11 cellular contexts compared by ENCODE assay signal in the genomic region with DNA sequence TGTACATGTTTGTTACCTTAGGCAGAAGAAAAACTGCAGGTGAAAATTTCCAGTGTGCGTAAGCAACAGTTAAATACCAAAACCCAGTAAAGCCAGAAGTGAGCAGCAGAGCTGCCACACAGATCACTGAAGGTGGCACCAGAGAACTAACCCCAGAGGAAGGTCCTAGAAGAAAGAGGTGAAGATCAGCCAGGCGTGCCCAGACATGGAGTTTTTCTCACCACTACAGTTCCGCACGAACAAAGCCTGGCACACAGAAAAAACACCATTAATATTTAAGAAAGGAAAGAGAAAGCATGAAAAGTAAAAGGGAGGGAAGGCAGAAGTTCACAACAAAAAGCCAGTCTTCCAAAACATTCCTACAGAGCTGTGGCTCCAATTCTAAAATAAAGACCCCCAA.
DNase-seq lines count a peak whose midpoint lies in the region; ATAC-seq, FAIRE-seq and TF ChIP-seq lines count a peak whose summit lies in the region.
"Had no signal": no experiment of that assay in that cellular context is flagged by ENCODE, and none has a peak within 500 bp of the region (broad histone marks: within the 10 kb centered on the region; RNA-seq: fewer than 3 reads in every experiment).

No MANE protein-coding gene starts in this region.

- H3K4me3 ChIP-seq in epithelial cell of esophagus (ENCODE audit: low read length) (no peak overlapping the region), body of pancreas (no peak overlapping the region)
- H3K4me3 ChIP-seq: transverse colon had no signal

- peaks cover 2% of the 10 kb centered on the region for H3K27me3 Mint-ChIP-seq in activated T-helper 2 cell treated with anti-CD3 and anti-CD28 coated beads, Interferon-gamma antibody, Interleukin-2, Interleukin-4, amounts not matched to agents 10 μg/mL and 5 μg/mL and 100 μg/mL, durations not matched to agents 14 hours and 24 hours and 36 hours (ENCODE audit: low read depth)

- no peaks in the 10 kb centered on the region for H3K36me3 Mint-ChIP-seq in activated T-helper 2 cell treated with anti-CD3 and anti-CD28 coated beads, Interferon-gamma antibody, Interleukin-2, Interleukin-4, amounts not matched to agents 10 μg/mL and 5 μg/mL and 100 μg/mL, durations not matched to agents 14 hours and 24 hours and 36 hours (ENCODE audit: low read depth)

- ATAC-seq in GM21367 (IDR thresholded peaks at IDR 0.05; ENCODE audit: unreplicated experiment) (peak; percentile 85), HG03196 (IDR thresholded peaks at IDR 0.05; ENCODE audit: unreplicated experiment) (peak; percentile 92), body of pancreas (no peak)
- ATAC-seq: T-helper 17 cell had no signal

- TF ChIP-seq CTCF in epithelial cell of esophagus (IDR thresholded peaks at IDR 0.05; ENCODE audit: insufficient read depth, low read depth, low read length, missing control alignments) (peak; percentile 51), body of pancreas (IDR thresholded peaks at IDR 0.05) (no peak)

- no peaks in the 10 kb centered on the region for H3K9me3 ChIP-seq in body of pancreas
- H3K9me3 ChIP-seq: transverse colon had no signal

- DNase-seq in GM12891 (ENCODE audit: insufficient read length, low spot score) (no peak), epithelial cell of esophagus (ENCODE audit: low read depth) (peak; percentile 67), mesenteric fat pad (ENCODE audit: low spot score) (no peak), body of pancreas (no peak)
- DNase-seq in activated T-helper 2 cell treated with anti-CD3 and anti-CD28 coated beads, Interferon-gamma antibody, Interleukin-2, Interleukin-4, amounts not matched to agents 10 μg/mL and 5 μg/mL and 100 μg/mL, durations not matched to agents 14 hours and 24 hours and 36 hours (ENCODE audit: low spot score), result no peak
- DNase-seq in stimulated activated naive CD4-positive, alpha-beta T cell treated with Interleukin-2 at 50 U/mL for 16 hours (lab: John Stamatoyannopoulos, UW), result no peak
- DNase-seq: amniotic stem cell, T-helper 17 cell, transverse colon had no signal

- FAIRE-seq in GM12891 (lab: Jason Lieb, UNC), result peak; percentile 90

- intact Hi-C loops in activated T-helper 2 cell treated with anti-CD3 and anti-CD28 coated beads, Interferon-gamma antibody, Interleukin-2, Interleukin-4, amounts not matched to agents 10 μg/mL and 5 μg/mL and 100 μg/mL, durations not matched to agents 14 hours and 24 hours and 36 hours (cut with micrococcal nuclease), result no loop called here
- intact Hi-C loops in body of pancreas (cut with DNase I), result no loop called here

- TF ChIP-seq POLR2A in GM12891 (IDR thresholded peaks at IDR 0.05; ENCODE audit: low read depth, low read length) (no peak), body of pancreas (IDR thresholded peaks at IDR 0.05) (no peak)

- H3K9me3 Mint-ChIP-seq in activated T-helper 2 cell treated with anti-CD3 and anti-CD28 coated beads, Interferon-gamma antibody, Interleukin-2, Interleukin-4, amounts not matched to agents 10 μg/mL and 5 μg/mL and 100 μg/mL, durations not matched to agents 14 hours and 24 hours and 36 hours, result no peaks in the 10 kb centered on the region

- no peaks in the 10 kb centered on the region for H3K36me3 ChIP-seq in body of pancreas (replicated peaks in 1 of 2; ENCODE audit: insufficient read depth in 1 of 2, low read depth in 2 of 2)
- H3K36me3 ChIP-seq: transverse colon had no signal

- H3K27ac ChIP-seq in body of pancreas, result no peak overlapping the region
- H3K27ac ChIP-seq: transverse colon had no signal

- H3K4me1 Mint-ChIP-seq in activated T-helper 2 cell treated with anti-CD3 and anti-CD28 coated beads, Interferon-gamma antibody, Interleukin-2, Interleukin-4, amounts not matched to agents 10 μg/mL and 5 μg/mL and 100 μg/mL, durations not matched to agents 14 hours and 24 hours and 36 hours (ENCODE audit: low read depth), result no peaks in the 10 kb centered on the region
- H3K4me1 Mint-ChIP-seq: T-helper 17 cell had no signal

- H3K27me3 ChIP-seq in body of pancreas, result no peaks in the 10 kb centered on the region
- H3K27me3 ChIP-seq: transverse colon had no signal

- H3K4me1 ChIP-seq in body of pancreas, result no peaks in the 10 kb centered on the region
- H3K4me1 ChIP-seq: transverse colon had no signal

- H3K27ac Mint-ChIP-seq in activated T-helper 2 cell treated with anti-CD3 and anti-CD28 coated beads, Interferon-gamma antibody, Interleukin-2, Interleukin-4, amounts not matched to agents 10 μg/mL and 5 μg/mL and 100 μg/mL, durations not matched to agents 14 hours and 24 hours and 36 hours, result no peak overlapping the region
- H3K27ac Mint-ChIP-seq: T-helper 17 cell had no signal

- 93 to 95% methylated on average over 4 of the region's 4 CpGs for WGBS in body of pancreas, 2 donors

- no peak overlapping the region for H3K4me3 Mint-ChIP-seq in activated T-helper 2 cell treated with anti-CD3 and anti-CD28 coated beads, Interferon-gamma antibody, Interleukin-2, Interleukin-4, amounts not matched to agents 10 μg/mL and 5 μg/mL and 100 μg/mL, durations not matched to agents 14 hours and 24 hours and 36 hours (ENCODE audit: low read depth)
- H3K4me3 Mint-ChIP-seq: T-helper 17 cell had no signal

TF ChIP-seq in GM12891, 5 proteins besides CTCF, POLR2A, EP300 and RAD21:
- 0 out of 2 replicates have a peak, but pooled peaks have one; percentile 19 for TF ChIP-seq SPI1 (IDR thresholded peaks at IDR 0.05; ENCODE audit: low read depth, low read length)
- TF ChIP-seq PAX5 (IDR thresholded peaks at IDR 0.05; ENCODE audit: insufficient read depth, low read length, severe bottlenecking), result peak; percentile 94
- TF ChIP-seq POU2F2 (IDR thresholded peaks at IDR 0.05; ENCODE audit: low read depth, low read length), result no peak
TF ChIP-seq in GM12891: peak in this region for 2.
